In the genomic region with DNA sequence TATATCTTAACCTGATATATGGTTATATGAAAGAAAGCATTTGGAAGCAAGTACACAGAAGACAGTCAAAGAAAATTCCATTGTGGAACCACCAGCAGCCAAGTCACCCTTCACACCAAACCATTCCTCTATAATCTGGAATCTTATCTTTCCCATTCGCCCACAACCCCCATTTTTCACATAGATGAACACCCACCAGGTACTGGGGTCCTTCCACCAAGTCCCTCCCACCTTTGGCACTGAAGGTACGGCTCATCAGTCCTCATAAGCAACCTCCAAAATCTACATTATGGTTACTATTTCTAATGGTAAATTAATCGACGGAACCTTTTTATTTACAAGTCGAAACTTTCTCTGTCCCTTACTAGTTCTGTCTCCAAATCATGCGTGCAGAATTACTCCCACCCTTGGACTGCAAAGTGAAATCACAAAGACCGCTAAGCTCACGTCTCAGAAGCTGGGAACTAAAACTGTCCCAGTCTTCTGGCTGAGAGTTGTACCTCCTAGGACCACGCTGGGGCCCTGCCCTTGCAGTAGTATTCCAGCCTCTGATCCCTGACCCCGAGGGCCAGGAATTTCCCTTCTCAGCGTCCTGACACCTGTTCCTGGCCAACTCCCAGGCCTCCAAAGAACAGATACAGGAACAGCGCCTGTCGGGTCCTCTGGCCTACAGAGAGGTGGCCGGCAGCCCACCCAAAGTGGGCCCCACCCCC, we compare ENCODE assay signal across 8 cellular contexts. TPM values are rescaled to one million over a fixed set of nuclear protein-coding genes. Genes with fewer than 3 reads are reported as not detected.
DNase-seq lines count a peak whose midpoint lies in the region; ATAC-seq and TF ChIP-seq lines count a peak whose summit lies in the region.

No MANE protein-coding gene starts in this region.

- no peak for ATAC-seq in activated T-cell treated with anti-CD3 and anti-CD28 coated beads, Interleukin-2, amount 50 U/mL, for 72 hours (replicated peaks in 1 of 2)
- ATAC-seq in HG02870 (IDR thresholded peaks at IDR 0.05; ENCODE audit: unreplicated experiment) = peak; percentile 6
- peak; percentile 24 to 68 (median 51) for ATAC-seq in right lobe of liver

- H3K36me3 ChIP-seq in right lobe of liver (no peaks in the 10 kb centered on the region), thymus (ENCODE audit: control insufficient read depth, insufficient read depth) (no peaks in the 10 kb centered on the region)

- no peaks in the 10 kb centered on the region for H3K27me3 ChIP-seq in right lobe of liver
- H3K27me3 ChIP-seq in thymus (ENCODE audit: control insufficient read depth, insufficient read depth) = no peaks in the 10 kb centered on the region

- H3K9me3 Mint-ChIP-seq in activated T-cell treated with anti-CD3 and anti-CD28 coated beads, Interleukin-2, amount 50 U/mL, for 72 hours = no peaks in the 10 kb centered on the region
- H3K9me3 Mint-ChIP-seq in chondrocyte (ENCODE audit: low read depth) = no peaks in the 10 kb centered on the region

- H3K4me3 ChIP-seq in right lobe of liver (peak overlapping the region; percentile 69 to 87 (median 77)), thymus (ENCODE audit: low read length) (peak overlapping the region; percentile 85)

- peaks cover 0 to 16% (median 3%) of the 10 kb centered on the region in 4 donors for H3K4me1 ChIP-seq in right lobe of liver
- H3K4me1 ChIP-seq in thymus (ENCODE audit: control insufficient read depth, insufficient read depth, low read length) = peaks cover 12% of the 10 kb centered on the region

- intact Hi-C loops in right lobe of liver (cut with DNase I) = no loop called here

- TF ChIP-seq POLR2A in right lobe of liver (IDR thresholded peaks at IDR 0.05) = no peak

- no peak for TF ChIP-seq CTCF in chondrocyte (IDR thresholded peaks at IDR 0.05)
- no peak for TF ChIP-seq CTCF in right lobe of liver (IDR thresholded peaks at IDR 0.05)

- H3K4me1 Mint-ChIP-seq in activated T-cell treated with anti-CD3 and anti-CD28 coated beads, Interleukin-2, amount 50 U/mL, for 72 hours (ENCODE audit: low read depth) = peaks cover 31% of the 10 kb centered on the region
- peaks cover 34% of the 10 kb centered on the region for H3K4me1 Mint-ChIP-seq in chondrocyte (ENCODE audit: low read depth)

- 12% methylated on average over 10 of the region's 14 CpGs for WGBS in right lobe of liver (ENCODE audit: insufficient coverage, low coverage, low lambda C conversion rate, missing lambda C conversion rate)
- WGBS in thymus = 24% methylated on average over 14 of the region's 14 CpGs

- H3K27ac ChIP-seq in right lobe of liver = peak overlapping the region; percentile 38 to 61 (median 58)
- H3K27ac ChIP-seq in thymus (ENCODE audit: low read depth) = peak overlapping the region; percentile 73

- H3K4me3 Mint-ChIP-seq in activated T-cell treated with anti-CD3 and anti-CD28 coated beads, Interleukin-2, amount 50 U/mL, for 72 hours = peak overlapping the region; percentile 87 to 88
- peak overlapping the region; percentile 85 for H3K4me3 Mint-ChIP-seq in chondrocyte (ENCODE audit: unreplicated experiment)

- no peaks in the 10 kb centered on the region for H3K9me3 ChIP-seq in right lobe of liver
- H3K9me3 ChIP-seq in thymus (ENCODE audit: control insufficient read depth) = no peaks in the 10 kb centered on the region

- H3K27me3 Mint-ChIP-seq in activated T-cell treated with anti-CD3 and anti-CD28 coated beads, Interleukin-2, amount 50 U/mL, for 72 hours (ENCODE audit: low read depth) = no peaks in the 10 kb centered on the region
- no peaks in the 10 kb centered on the region for H3K27me3 Mint-ChIP-seq in chondrocyte (ENCODE audit: low read depth)

- DNase-seq in activated T-cell treated with anti-CD3 and anti-CD28 coated beads, Interleukin-2, amount 50 U/mL, for 72 hours = peak in 1 of 2 donors; percentile 7
- DNase-seq in activated T-cell treated with anti-CD3 and anti-CD28 coated beads for 4 hours = no peak
- DNase-seq in NCI-H748 (lab: John Stamatoyannopoulos, UW; ENCODE audit: unreplicated experiment) = peak; percentile 61
- DNase-seq in chondrocyte (ENCODE audit: low spot score) = no peak
- peak in 1 of 3 donors; percentile 67 for DNase-seq in right lobe of liver
- DNase-seq in GM03348 (ENCODE audit: low spot score) = no peak

- peaks cover 3 to 6% of the 10 kb centered on the region in 2 donors for H3K36me3 Mint-ChIP-seq in activated T-cell treated with anti-CD3 and anti-CD28 coated beads, Interleukin-2, amount 50 U/mL, for 72 hours (ENCODE audit: insufficient read depth in 2 of 2)
- H3K36me3 Mint-ChIP-seq in chondrocyte (ENCODE audit: low read depth) = peaks cover 9% of the 10 kb centered on the region

- peak overlapping the region; percentile 78 for H3K27ac Mint-ChIP-seq in activated T-cell treated with anti-CD3 and anti-CD28 coated beads, Interleukin-2, amount 50 U/mL, for 72 hours
- H3K27ac Mint-ChIP-seq in chondrocyte (ENCODE audit: unreplicated experiment) = peak overlapping the region; percentile 86

RNA-seq across cellular contexts. Expression of a gene that starts 0.7 kb away (rescaled TPM):
- total RNA-seq in activated T-cell treated with anti-CD3 and anti-CD28 coated beads, Interleukin-2, amount 50 U/mL, for 72 hours = 100 to 1,000 TPM in 1 of 2 donors, 10 to 100 TPM in 1; 89.2 to 100 TPM
- total RNA-seq in chondrocyte = 71.8 to 77.5 TPM (median 77.1 TPM) in 3 replicates
- total RNA-seq in right lobe of liver = 10 to 100 TPM; 22.2 to 60.8 (median 38.6) TPM
- polyA plus RNA-seq in thymus = 83.3 TPM

Comparison
In these comparisons a context has a peak if more than half of its experiments do, and no peak if none do; other contexts are left out.
1. ATAC-seq: peak in HG02870 (single experiment) and right lobe of liver (4 of 4); none in activated T-cell treated with anti-CD3 and anti-CD28 coated beads, Interleukin-2, amount 50 U/mL, for 72 hours (0 of 2).